1 cellular context compared by ENCODE assay signal in the genomic region with DNA sequence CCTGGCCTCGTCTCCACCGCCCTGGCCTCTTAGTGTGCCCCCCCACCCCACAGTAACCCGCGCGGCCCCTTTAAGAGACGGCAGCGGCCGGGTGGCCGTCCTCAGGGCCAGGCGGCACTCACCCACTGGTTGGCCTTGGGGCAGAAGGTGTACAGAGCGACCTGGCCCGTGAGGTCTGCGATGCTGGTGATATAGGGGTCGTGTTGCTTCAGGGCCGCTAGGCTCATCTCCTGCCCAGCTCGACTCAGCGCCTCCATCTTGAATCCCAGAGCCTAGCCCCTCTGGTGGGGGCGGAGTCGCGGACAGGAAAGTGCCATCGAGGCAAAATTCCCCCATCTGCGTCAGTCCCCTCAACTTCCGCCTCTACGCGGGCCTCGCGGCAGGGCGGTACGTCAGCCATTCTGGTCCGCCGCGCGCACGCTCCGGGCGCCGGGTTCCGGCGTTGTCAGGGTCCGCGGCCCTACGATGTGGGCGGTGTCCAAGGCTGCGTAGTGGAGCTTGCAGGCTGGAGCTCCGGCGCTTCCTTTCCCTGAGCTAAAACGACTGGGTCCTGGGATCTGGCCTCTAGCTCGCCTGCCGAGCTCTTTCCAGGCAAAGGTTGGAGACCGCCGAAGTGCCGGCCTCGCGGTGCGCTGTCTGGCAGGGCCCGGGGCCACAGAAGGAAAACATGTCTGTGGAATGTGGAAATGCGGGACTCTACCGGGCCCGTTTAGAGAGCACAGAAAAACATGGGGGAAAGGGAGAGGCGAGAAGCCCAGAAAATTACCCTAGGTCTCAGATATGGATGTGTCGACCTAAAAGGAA.
TF ChIP-seq lines count a peak whose summit lies in the region.

A gene (minus strand): TSS at position 283 of the 804 bp plus-strand sequence. CDS start 26 bp downstream, at position 257.

TF ChIP-seq in HepG2, 621 proteins besides CTCF, POLR2A, EP300 and RAD21 (continued from another document and continues in another):
- TF ChIP-seq RARG (CRISPR knock-in tag; IDR thresholded peaks at IDR 0.05; ENCODE audit: low read depth) (peak; percentile 87), ZFP1 (CRISPR knock-in tag; IDR thresholded peaks at IDR 0.05) (peak; percentile 96), GTF2F1 (IDR thresholded peaks at IDR 0.05; ENCODE audit: low read length) (0 out of 2 replicates have a peak, but pooled peaks have one; percentile 21), ZKSCAN5 (CRISPR knock-in tag; IDR thresholded peaks at IDR 0.05) (0 out of 2 replicates have a peak, but pooled peaks have one; percentile 63), CEBPG (CRISPR knock-in tag; IDR thresholded peaks at IDR 0.05) (0 out of 2 replicates have a peak, but pooled peaks have one; percentile 34), ZMYM2 (CRISPR knock-in tag; IDR thresholded peaks at IDR 0.05) (no peak), ZNF749 (CRISPR knock-in tag; IDR thresholded peaks at IDR 0.05; ENCODE audit: borderline replicate concordance) (peak; percentile 98), DR1 (CRISPR knock-in tag; IDR thresholded peaks at IDR 0.05) (peak; percentile 95), SP1 (IDR thresholded peaks at IDR 0.05) (no peak), SP1 (CRISPR knock-in tag; IDR thresholded peaks at IDR 0.05) (peak; percentile 98), ZNF337 (CRISPR knock-in tag; IDR thresholded peaks at IDR 0.05; ENCODE audit: borderline replicate concordance, low read depth) (peak; percentile 97), KLF12 (CRISPR knock-in tag; IDR thresholded peaks at IDR 0.05; ENCODE audit: borderline replicate concordance) (peak; percentile 98), LCORL (IDR thresholded peaks at IDR 0.05) (no peak), LCORL (CRISPR knock-in tag; IDR thresholded peaks at IDR 0.05) (peak; percentile 97), TBP (CRISPR knock-in tag; IDR thresholded peaks at IDR 0.05) (peak; percentile 97; the same call in 1 of the 2 replicates), ZNF547 (CRISPR knock-in tag; IDR thresholded peaks at IDR 0.05) (peak; percentile 91; the same call in 1 of the 2 replicates), TOPORS (CRISPR knock-in tag; IDR thresholded peaks at IDR 0.05) (peak; percentile 99), ISL2 (CRISPR knock-in tag; IDR thresholded peaks at IDR 0.05) (peak; percentile 93), ZNF747 (CRISPR knock-in tag; IDR thresholded peaks at IDR 0.05; ENCODE audit: borderline replicate concordance) (peak; percentile 99), JDP2 (CRISPR knock-in tag; IDR thresholded peaks at IDR 0.05; ENCODE audit: borderline replicate concordance) (peak; percentile 39; the same call in 1 of the 2 replicates), TSC22D2 (CRISPR knock-in tag; IDR thresholded peaks at IDR 0.05; ENCODE audit: borderline replicate concordance) (0 out of 2 replicates have a peak, but pooled peaks have one; percentile 62), MTF2 (CRISPR knock-in tag; IDR thresholded peaks at IDR 0.05; ENCODE audit: borderline replicate concordance) (peak; percentile 97), MED8 (CRISPR knock-in tag; IDR thresholded peaks at IDR 0.05; ENCODE audit: insufficient replicate concordance) (peak; percentile 97), ZNF230 (CRISPR knock-in tag; IDR thresholded peaks at IDR 0.05) (peak; percentile 96), ZNF383 (CRISPR knock-in tag; IDR thresholded peaks at IDR 0.05; ENCODE audit: borderline replicate concordance) (peak; percentile 94; the same call in 1 of the 2 replicates), YY1 (IDR thresholded peaks at IDR 0.05; ENCODE audit: insufficient read depth, insufficient replicate concordance, low read depth, low read length) (peak; percentile 95), ZFP36 (IDR thresholded peaks at IDR 0.05; ENCODE audit: borderline replicate concordance, low read depth, low read length, partially characterized antibody) (no peak), ZNF724P (CRISPR knock-in tag; IDR thresholded peaks at IDR 0.05; ENCODE audit: borderline replicate concordance) (peak; percentile 97), ZSCAN29 (CRISPR knock-in tag; conservative IDR thresholded peaks at IDR 0.05) (peak; percentile 85), PAX8 (CRISPR knock-in tag; IDR thresholded peaks at IDR 0.05; ENCODE audit: borderline replicate concordance) (peak; percentile 98; the same call in 1 of the 2 replicates), ZNF577 (CRISPR knock-in tag; IDR thresholded peaks at IDR 0.05; ENCODE audit: borderline replicate concordance, low read depth) (no peak), ZNF598 (CRISPR knock-in tag; IDR thresholded peaks at IDR 0.05; ENCODE audit: borderline replicate concordance) (peak; percentile 64; the same call in 1 of the 2 replicates), FOXC1 (CRISPR knock-in tag; IDR thresholded peaks at IDR 0.05; ENCODE audit: borderline replicate concordance) (peak; percentile 99), HOXD1 (CRISPR knock-in tag; IDR thresholded peaks at IDR 0.05) (peak; percentile 99), MEIS2 (CRISPR knock-in tag; IDR thresholded peaks at IDR 0.05) (peak; percentile 93), ARNTL (CRISPR knock-in tag; IDR thresholded peaks at IDR 0.05) (peak; percentile 70; the same call in 1 of the 2 replicates), ZSCAN12 (CRISPR knock-in tag; IDR thresholded peaks at IDR 0.05) (peak; percentile 3), ZFP37 (CRISPR knock-in tag; IDR thresholded peaks at IDR 0.05; ENCODE audit: borderline replicate concordance) (peak; percentile 90), PHB2 (IDR thresholded peaks at IDR 0.05; ENCODE audit: partially characterized antibody) (no peak), PLRG1 (conservative IDR thresholded peaks at IDR 0.05) (no peak)
- TF ChIP-seq, protein P1, sequence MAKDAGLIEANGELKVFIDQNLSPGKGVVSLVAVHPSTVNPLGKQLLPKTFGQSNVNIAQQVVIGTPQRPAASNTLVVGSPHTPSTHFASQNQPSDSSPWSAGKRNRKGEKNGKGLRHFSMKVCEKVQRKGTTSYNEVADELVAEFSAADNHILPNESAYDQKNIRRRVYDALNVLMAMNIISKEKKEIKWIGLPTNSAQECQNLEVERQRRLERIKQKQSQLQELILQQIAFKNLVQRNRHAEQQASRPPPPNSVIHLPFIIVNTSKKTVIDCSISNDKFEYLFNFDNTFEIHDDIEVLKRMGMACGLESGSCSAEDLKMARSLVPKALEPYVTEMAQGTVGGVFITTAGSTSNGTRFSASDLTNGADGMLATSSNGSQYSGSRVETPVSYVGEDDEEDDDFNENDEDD (CRISPR knock-in tag; IDR thresholded peaks at IDR 0.05; ENCODE audit: borderline replicate concordance): peak; percentile 81; the same call in 1 of the 2 replicates
- TF ChIP-seq, protein P2, sequence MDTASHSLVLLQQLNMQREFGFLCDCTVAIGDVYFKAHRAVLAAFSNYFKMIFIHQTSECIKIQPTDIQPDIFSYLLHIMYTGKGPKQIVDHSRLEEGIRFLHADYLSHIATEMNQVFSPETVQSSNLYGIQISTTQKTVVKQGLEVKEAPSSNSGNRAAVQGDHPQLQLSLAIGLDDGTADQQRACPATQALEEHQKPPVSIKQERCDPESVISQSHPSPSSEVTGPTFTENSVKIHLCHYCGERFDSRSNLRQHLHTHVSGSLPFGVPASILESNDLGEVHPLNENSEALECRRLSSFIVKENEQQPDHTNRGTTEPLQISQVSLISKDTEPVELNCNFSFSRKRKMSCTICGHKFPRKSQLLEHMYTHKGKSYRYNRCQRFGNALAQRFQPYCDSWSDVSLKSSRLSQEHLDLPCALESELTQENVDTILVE (CRISPR knock-in tag; IDR thresholded peaks at IDR 0.05): peak; percentile 98
- TF ChIP-seq, protein P3, sequence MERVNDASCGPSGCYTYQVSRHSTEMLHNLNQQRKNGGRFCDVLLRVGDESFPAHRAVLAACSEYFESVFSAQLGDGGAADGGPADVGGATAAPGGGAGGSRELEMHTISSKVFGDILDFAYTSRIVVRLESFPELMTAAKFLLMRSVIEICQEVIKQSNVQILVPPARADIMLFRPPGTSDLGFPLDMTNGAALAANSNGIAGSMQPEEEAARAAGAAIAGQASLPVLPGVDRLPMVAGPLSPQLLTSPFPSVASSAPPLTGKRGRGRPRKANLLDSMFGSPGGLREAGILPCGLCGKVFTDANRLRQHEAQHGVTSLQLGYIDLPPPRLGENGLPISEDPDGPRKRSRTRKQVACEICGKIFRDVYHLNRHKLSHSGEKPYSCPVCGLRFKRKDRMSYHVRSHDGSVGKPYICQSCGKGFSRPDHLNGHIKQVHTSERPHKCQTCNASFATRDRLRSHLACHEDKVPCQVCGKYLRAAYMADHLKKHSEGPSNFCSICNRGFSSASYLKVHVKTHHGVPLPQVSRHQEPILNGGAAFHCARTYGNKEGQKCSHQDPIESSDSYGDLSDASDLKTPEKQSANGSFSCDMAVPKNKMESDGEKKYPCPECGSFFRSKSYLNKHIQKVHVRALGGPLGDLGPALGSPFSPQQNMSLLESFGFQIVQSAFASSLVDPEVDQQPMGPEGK (CRISPR knock-in tag; IDR thresholded peaks at IDR 0.05): peak; percentile 65
- TF ChIP-seq, protein P4, sequence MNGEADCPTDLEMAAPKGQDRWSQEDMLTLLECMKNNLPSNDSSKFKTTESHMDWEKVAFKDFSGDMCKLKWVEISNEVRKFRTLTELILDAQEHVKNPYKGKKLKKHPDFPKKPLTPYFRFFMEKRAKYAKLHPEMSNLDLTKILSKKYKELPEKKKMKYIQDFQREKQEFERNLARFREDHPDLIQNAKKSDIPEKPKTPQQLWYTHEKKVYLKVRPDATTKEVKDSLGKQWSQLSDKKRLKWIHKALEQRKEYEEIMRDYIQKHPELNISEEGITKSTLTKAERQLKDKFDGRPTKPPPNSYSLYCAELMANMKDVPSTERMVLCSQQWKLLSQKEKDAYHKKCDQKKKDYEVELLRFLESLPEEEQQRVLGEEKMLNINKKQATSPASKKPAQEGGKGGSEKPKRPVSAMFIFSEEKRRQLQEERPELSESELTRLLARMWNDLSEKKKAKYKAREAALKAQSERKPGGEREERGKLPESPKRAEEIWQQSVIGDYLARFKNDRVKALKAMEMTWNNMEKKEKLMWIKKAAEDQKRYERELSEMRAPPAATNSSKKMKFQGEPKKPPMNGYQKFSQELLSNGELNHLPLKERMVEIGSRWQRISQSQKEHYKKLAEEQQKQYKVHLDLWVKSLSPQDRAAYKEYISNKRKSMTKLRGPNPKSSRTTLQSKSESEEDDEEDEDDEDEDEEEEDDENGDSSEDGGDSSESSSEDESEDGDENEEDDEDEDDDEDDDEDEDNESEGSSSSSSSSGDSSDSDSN (CRISPR knock-in tag; IDR thresholded peaks at IDR 0.05): peak; percentile 99
- TF ChIP-seq, protein P5, sequence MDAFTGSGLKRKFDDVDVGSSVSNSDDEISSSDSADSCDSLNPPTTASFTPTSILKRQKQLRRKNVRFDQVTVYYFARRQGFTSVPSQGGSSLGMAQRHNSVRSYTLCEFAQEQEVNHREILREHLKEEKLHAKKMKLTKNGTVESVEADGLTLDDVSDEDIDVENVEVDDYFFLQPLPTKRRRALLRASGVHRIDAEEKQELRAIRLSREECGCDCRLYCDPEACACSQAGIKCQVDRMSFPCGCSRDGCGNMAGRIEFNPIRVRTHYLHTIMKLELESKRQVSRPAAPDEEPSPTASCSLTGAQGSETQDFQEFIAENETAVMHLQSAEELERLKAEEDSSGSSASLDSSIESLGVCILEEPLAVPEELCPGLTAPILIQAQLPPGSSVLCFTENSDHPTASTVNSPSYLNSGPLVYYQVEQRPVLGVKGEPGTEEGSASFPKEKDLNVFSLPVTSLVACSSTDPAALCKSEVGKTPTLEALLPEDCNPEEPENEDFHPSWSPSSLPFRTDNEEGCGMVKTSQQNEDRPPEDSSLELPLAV (CRISPR knock-in tag; conservative IDR thresholded peaks at IDR 0.05; ENCODE audit: low read depth): no peak
- TF ChIP-seq, protein P6, sequence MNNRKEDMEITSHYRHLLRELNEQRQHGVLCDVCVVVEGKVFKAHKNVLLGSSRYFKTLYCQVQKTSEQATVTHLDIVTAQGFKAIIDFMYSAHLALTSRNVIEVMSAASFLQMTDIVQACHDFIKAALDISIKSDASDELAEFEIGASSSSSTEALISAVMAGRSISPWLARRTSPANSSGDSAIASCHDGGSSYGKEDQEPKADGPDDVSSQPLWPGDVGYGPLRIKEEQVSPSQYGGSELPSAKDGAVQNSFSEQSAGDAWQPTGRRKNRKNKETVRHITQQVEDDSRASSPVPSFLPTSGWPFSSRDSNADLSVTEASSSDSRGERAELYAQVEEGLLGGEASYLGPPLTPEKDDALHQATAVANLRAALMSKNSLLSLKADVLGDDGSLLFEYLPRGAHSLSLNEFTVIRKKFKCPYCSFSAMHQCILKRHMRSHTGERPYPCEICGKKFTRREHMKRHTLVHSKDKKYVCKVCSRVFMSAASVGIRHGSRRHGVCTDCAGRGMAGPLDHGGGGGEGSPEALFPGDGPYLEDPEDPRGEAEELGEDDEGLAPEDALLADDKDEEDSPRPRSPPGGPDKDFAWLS (CRISPR knock-in tag; IDR thresholded peaks at IDR 0.05; ENCODE audit: borderline replicate concordance): peak; percentile 81; the same call in 1 of the 2 replicates
- TF ChIP-seq, protein P7, sequence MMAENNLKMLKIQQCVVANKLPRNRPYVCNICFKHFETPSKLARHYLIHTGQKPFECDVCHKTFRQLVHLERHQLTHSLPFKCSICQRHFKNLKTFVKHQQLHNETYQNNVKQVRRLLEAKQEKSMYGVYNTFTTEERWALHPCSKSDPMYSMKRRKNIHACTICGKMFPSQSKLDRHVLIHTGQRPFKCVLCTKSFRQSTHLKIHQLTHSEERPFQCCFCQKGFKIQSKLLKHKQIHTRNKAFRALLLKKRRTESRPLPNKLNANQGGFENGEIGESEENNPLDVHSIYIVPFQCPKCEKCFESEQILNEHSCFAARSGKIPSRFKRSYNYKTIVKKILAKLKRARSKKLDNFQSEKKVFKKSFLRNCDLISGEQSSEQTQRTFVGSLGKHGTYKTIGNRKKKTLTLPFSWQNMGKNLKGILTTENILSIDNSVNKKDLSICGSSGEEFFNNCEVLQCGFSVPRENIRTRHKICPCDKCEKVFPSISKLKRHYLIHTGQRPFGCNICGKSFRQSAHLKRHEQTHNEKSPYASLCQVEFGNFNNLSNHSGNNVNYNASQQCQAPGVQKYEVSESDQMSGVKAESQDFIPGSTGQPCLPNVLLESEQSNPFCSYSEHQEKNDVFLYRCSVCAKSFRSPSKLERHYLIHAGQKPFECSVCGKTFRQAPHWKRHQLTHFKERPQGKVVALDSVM (CRISPR knock-in tag; IDR thresholded peaks at IDR 0.05): peak; percentile 82
- TF ChIP-seq, protein P8, sequence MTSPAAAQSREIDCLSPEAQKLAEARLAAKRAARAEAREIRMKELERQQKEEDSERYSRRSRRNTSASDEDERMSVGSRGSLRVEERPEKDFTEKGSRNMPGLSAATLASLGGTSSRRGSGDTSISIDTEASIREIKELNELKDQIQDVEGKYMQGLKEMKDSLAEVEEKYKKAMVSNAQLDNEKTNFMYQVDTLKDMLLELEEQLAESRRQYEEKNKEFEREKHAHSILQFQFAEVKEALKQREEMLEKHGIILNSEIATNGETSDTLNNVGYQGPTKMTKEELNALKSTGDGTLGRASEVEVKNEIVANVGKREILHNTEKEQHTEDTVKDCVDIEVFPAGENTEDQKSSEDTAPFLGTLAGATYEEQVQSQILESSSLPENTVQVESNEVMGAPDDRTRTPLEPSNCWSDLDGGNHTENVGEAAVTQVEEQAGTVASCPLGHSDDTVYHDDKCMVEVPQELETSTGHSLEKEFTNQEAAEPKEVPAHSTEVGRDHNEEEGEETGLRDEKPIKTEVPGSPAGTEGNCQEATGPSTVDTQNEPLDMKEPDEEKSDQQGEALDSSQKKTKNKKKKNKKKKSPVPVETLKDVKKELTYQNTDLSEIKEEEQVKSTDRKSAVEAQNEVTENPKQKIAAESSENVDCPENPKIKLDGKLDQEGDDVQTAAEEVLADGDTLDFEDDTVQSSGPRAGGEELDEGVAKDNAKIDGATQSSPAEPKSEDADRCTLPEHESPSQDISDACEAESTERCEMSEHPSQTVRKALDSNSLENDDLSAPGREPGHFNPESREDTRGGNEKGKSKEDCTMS (CRISPR knock-in tag; conservative IDR thresholded peaks at IDR 0.05): no peak
